1 cellular context compared by ENCODE assay signal in the genomic region with DNA sequence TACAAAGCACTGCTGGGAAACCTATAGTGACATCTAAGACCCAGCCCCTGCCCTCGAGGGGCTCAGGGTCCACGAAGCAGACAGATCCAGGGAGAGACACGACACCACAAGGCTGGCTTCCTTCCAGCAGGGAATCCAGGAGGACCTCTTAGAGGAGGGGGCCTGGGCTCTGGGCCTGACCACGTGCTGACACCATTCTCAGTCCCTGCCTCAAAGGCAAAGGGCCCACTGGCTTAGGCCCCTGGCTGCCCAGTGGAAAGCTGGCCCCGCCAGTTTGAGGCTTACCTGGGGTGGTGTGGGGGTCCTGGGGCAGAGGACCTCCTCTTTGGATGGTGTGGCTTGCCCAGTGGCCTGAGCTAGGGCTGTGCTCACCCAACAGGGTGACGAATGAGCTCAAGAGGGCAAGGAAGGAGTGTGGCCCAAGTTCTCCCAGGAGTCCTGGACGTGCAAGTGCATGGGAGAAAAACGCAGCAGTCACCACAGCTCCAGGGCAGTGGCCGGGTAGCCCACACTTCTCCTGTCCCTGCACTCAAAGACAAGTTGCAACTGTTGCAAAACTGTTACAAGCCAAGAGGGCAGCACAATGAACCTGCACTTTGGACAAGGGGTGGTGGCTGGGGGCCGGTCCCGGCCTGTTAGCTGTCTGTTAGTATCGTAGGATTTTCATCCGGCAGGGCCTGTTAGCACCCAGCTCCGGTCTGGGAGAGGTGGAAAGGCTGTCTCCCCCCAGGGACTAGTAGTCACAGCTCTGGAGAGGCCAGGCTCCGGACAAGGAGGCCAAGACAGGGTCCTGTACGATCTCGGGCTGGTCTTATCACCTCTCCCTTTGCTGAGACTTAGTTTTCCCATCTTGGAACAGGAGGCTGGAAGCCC.
TF ChIP-seq lines count a peak whose summit lies in the region.

No MANE protein-coding gene starts in this region.

TF ChIP-seq in HepG2, 621 proteins besides CTCF, POLR2A, EP300 and RAD21 (continued from another document and continues in another):
- TF ChIP-seq, protein P1, sequence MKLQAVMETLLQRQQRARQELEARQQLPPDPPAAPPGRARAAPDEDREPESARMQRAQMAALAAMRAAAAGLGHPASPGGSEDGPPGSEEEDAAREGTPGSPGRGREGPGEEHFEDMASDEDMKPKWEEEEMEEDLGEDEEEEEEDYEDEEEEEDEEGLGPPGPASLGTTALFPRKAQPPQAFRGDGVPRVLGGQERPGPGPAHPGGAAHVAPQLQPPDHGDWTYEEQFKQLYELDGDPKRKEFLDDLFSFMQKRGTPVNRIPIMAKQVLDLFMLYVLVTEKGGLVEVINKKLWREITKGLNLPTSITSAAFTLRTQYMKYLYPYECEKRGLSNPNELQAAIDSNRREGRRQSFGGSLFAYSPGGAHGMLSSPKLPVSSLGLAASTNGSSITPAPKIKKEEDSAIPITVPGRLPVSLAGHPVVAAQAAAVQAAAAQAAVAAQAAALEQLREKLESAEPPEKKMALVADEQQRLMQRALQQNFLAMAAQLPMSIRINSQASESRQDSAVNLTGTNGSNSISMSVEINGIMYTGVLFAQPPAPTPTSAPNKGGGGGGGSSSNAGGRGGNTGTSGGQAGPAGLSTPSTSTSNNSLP (IDR thresholded peaks at IDR 0.05; ENCODE audit: low read depth, low read length): no peak
- TF ChIP-seq POLR2AphosphoS5 (IDR thresholded peaks at IDR 0.05; ENCODE audit: low read depth, low read length): peak; percentile 93
- TF ChIP-seq, protein P2, sequence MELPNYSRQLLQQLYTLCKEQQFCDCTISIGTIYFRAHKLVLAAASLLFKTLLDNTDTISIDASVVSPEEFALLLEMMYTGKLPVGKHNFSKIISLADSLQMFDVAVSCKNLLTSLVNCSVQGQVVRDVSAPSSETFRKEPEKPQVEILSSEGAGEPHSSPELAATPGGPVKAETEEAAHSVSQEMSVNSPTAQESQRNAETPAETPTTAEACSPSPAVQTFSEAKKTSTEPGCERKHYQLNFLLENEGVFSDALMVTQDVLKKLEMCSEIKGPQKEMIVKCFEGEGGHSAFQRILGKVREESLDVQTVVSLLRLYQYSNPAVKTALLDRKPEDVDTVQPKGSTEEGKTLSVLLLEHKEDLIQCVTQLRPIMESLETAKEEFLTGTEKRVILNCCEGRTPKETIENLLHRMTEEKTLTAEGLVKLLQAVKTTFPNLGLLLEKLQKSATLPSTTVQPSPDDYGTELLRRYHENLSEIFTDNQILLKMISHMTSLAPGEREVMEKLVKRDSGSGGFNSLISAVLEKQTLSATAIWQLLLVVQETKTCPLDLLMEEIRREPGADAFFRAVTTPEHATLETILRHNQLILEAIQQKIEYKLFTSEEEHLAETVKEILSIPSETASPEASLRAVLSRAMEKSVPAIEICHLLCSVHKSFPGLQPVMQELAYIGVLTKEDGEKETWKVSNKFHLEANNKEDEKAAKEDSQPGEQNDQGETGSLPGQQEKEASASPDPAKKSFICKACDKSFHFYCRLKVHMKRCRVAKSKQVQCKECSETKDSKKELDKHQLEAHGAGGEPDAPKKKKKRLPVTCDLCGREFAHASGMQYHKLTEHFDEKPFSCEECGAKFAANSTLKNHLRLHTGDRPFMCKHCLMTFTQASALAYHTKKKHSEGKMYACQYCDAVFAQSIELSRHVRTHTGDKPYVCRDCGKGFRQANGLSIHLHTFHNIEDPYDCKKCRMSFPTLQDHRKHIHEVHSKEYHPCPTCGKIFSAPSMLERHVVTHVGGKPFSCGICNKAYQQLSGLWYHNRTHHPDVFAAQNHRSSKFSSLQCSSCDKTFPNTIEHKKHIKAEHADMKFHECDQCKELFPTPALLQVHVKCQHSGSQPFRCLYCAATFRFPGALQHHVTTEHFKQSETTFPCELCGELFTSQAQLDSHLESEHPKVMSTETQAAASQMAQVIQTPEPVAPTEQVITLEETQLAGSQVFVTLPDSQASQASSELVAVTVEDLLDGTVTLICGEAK (IDR thresholded peaks at IDR 0.05): no peak
- TF ChIP-seq, protein P2 (CRISPR knock-in tag; IDR thresholded peaks at IDR 0.05): peak; percentile 19
- peak; percentile 73; the same call in 1 of the 2 replicates for TF ChIP-seq MEIS1 (CRISPR knock-in tag; IDR thresholded peaks at IDR 0.05; ENCODE audit: borderline replicate concordance)
- peak; percentile 56; the same call in 1 of the 2 replicates for TF ChIP-seq MIER2 (CRISPR knock-in tag; IDR thresholded peaks at IDR 0.05)
- TF ChIP-seq, protein P3, sequence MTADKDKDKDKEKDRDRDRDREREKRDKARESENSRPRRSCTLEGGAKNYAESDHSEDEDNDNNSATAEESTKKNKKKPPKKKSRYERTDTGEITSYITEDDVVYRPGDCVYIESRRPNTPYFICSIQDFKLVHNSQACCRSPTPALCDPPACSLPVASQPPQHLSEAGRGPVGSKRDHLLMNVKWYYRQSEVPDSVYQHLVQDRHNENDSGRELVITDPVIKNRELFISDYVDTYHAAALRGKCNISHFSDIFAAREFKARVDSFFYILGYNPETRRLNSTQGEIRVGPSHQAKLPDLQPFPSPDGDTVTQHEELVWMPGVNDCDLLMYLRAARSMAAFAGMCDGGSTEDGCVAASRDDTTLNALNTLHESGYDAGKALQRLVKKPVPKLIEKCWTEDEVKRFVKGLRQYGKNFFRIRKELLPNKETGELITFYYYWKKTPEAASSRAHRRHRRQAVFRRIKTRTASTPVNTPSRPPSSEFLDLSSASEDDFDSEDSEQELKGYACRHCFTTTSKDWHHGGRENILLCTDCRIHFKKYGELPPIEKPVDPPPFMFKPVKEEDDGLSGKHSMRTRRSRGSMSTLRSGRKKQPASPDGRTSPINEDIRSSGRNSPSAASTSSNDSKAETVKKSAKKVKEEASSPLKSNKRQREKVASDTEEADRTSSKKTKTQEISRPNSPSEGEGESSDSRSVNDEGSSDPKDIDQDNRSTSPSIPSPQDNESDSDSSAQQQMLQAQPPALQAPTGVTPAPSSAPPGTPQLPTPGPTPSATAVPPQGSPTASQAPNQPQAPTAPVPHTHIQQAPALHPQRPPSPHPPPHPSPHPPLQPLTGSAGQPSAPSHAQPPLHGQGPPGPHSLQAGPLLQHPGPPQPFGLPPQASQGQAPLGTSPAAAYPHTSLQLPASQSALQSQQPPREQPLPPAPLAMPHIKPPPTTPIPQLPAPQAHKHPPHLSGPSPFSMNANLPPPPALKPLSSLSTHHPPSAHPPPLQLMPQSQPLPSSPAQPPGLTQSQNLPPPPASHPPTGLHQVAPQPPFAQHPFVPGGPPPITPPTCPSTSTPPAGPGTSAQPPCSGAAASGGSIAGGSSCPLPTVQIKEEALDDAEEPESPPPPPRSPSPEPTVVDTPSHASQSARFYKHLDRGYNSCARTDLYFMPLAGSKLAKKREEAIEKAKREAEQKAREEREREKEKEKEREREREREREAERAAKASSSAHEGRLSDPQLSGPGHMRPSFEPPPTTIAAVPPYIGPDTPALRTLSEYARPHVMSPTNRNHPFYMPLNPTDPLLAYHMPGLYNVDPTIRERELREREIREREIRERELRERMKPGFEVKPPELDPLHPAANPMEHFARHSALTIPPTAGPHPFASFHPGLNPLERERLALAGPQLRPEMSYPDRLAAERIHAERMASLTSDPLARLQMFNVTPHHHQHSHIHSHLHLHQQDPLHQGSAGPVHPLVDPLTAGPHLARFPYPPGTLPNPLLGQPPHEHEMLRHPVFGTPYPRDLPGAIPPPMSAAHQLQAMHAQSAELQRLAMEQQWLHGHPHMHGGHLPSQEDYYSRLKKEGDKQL (CRISPR knock-in tag; IDR thresholded peaks at IDR 0.05; ENCODE audit: low read depth): no peak
- TF ChIP-seq KAT2B (IDR thresholded peaks at IDR 0.05; ENCODE audit: borderline replicate concordance, low read depth, low read length): no peak
- TF ChIP-seq RARG (CRISPR knock-in tag; IDR thresholded peaks at IDR 0.05; ENCODE audit: low read depth): 0 out of 2 replicates have a peak, but pooled peaks have one; percentile 64
- no peak for TF ChIP-seq ZNF616 (CRISPR knock-in tag; IDR thresholded peaks at IDR 0.05; ENCODE audit: low read depth)
- TF ChIP-seq, protein P4, sequence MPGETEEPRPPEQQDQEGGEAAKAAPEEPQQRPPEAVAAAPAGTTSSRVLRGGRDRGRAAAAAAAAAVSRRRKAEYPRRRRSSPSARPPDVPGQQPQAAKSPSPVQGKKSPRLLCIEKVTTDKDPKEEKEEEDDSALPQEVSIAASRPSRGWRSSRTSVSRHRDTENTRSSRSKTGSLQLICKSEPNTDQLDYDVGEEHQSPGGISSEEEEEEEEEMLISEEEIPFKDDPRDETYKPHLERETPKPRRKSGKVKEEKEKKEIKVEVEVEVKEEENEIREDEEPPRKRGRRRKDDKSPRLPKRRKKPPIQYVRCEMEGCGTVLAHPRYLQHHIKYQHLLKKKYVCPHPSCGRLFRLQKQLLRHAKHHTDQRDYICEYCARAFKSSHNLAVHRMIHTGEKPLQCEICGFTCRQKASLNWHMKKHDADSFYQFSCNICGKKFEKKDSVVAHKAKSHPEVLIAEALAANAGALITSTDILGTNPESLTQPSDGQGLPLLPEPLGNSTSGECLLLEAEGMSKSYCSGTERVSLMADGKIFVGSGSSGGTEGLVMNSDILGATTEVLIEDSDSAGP (CRISPR knock-in tag; IDR thresholded peaks at IDR 0.05; ENCODE audit: borderline replicate concordance): peak; percentile 90
- peak; percentile 76; the same call in 1 of the 2 replicates for TF ChIP-seq DR1 (CRISPR knock-in tag; IDR thresholded peaks at IDR 0.05)
- TF ChIP-seq PHB2 (IDR thresholded peaks at IDR 0.05; ENCODE audit: partially characterized antibody): no peak
- TF ChIP-seq, protein P5, sequence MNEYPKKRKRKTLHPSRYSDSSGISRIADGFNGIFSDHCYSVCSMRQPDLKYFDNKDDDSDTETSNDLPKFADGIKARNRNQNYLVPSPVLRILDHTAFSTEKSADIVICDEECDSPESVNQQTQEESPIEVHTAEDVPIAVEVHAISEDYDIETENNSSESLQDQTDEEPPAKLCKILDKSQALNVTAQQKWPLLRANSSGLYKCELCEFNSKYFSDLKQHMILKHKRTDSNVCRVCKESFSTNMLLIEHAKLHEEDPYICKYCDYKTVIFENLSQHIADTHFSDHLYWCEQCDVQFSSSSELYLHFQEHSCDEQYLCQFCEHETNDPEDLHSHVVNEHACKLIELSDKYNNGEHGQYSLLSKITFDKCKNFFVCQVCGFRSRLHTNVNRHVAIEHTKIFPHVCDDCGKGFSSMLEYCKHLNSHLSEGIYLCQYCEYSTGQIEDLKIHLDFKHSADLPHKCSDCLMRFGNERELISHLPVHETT (CRISPR knock-in tag; conservative IDR thresholded peaks at IDR 0.05): no peak
- TF ChIP-seq NR2F1 (CRISPR knock-in tag; IDR thresholded peaks at IDR 0.05): peak; percentile 65 to 77; a peak in 3 of 4 replicates
- peak; percentile 80; the same call in 1 of the 2 replicates for TF ChIP-seq NR2C2 (CRISPR knock-in tag; IDR thresholded peaks at IDR 0.05; ENCODE audit: borderline replicate concordance)
- peak; percentile 59 to 82 for TF ChIP-seq MAFK (conservative IDR thresholded peaks at IDR 0.05 in 1 of 2, IDR thresholded peaks at IDR 0.05 in 1 of 2; ENCODE audit: low read length in 2 of 2)
- TF ChIP-seq ZNF75D (CRISPR knock-in tag; IDR thresholded peaks at IDR 0.05; ENCODE audit: borderline replicate concordance): no peak
- TF ChIP-seq ZNF44 (CRISPR knock-in tag; IDR thresholded peaks at IDR 0.05): no peak; the same call in 1 of the 2 replicates
- peak; percentile 54; the same call in 1 of the 2 replicates for TF ChIP-seq ZNF121 (CRISPR knock-in tag; IDR thresholded peaks at IDR 0.05)
- TF ChIP-seq ZNF678 (CRISPR knock-in tag; IDR thresholded peaks at IDR 0.05): no peak
- peak; percentile 68; the same call in 1 of the 2 replicates for TF ChIP-seq GATAD1 (CRISPR knock-in tag; IDR thresholded peaks at IDR 0.05)
- TF ChIP-seq, protein P6, sequence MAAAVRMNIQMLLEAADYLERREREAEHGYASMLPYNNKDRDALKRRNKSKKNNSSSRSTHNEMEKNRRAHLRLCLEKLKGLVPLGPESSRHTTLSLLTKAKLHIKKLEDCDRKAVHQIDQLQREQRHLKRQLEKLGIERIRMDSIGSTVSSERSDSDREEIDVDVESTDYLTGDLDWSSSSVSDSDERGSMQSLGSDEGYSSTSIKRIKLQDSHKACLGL (CRISPR knock-in tag; IDR thresholded peaks at IDR 0.05): peak; percentile 21; the same call in 1 of the 2 replicates
- peak; percentile 43 for TF ChIP-seq CBX1 (IDR thresholded peaks at IDR 0.05; ENCODE audit: low read depth)
- TF ChIP-seq HOXA7 (CRISPR knock-in tag; IDR thresholded peaks at IDR 0.05): no peak
- TF ChIP-seq, protein P7, sequence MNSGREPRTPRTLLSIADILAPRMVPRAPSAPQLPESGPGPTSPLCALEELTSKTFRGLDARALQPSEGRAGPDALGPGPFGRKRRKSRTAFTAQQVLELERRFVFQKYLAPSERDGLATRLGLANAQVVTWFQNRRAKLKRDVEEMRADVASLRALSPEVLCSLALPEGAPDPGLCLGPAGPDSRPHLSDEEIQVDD (CRISPR knock-in tag; IDR thresholded peaks at IDR 0.05; ENCODE audit: borderline replicate concordance): no peak
- no peak for TF ChIP-seq ZNF841 (CRISPR knock-in tag; IDR thresholded peaks at IDR 0.05; ENCODE audit: borderline replicate concordance)
- no peak for TF ChIP-seq HMGA1 (CRISPR knock-in tag; conservative IDR thresholded peaks at IDR 0.05)
- TF ChIP-seq, protein P8, sequence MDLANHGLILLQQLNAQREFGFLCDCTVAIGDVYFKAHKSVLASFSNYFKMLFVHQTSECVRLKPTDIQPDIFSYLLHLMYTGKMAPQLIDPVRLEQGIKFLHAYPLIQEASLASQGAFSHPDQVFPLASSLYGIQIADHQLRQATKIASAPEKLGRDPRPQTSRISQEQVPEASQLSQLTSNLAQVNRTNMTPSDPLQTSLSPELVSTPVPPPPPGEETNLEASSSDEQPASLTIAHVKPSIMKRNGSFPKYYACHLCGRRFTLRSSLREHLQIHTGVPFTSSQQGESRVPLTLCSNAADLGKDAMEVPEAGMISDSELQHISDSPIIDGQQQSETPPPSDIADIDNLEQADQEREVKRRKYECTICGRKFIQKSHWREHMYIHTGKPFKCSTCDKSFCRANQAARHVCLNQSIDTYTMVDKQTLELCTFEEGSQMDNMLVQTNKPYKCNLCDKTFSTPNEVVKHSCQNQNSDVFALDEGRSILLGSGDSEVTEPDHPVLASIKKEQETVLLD (CRISPR knock-in tag; IDR thresholded peaks at IDR 0.05; ENCODE audit: low read depth): no peak
- TF ChIP-seq SUZ12 (IDR thresholded peaks at IDR 0.05; ENCODE audit: low read depth, low read length): no peak
